12 cellular contexts compared by ENCODE assay signal in genomic region chr1:90402893-90403849, GRCh38.
DNase-seq lines count a peak whose midpoint lies in the region; FAIRE-seq and TF ChIP-seq lines count a peak whose summit lies in the region.
"Had no signal": no experiment of that assay in that cellular context is flagged by ENCODE, and none has a peak within 500 bp of the region (broad histone marks: within the 10 kb centered on the region; RNA-seq: fewer than 3 reads in every experiment).

No MANE protein-coding gene starts in this region.

- no peak overlapping the region for H3K27ac Mint-ChIP-seq in activated CD4-positive, alpha-beta T cell treated with anti-CD3 and anti-CD28 coated beads, Interleukin-2, amount 10 ng/mL, durations not matched to agents 24 days and 14 days
- no peak overlapping the region for H3K27ac Mint-ChIP-seq in CD14-positive monocyte
- H3K27ac Mint-ChIP-seq: dendritic cell treated with granulocyte-macrophage colony-stimulating factor and Interleukin-4, amounts not matched to agents 40 ng/mL and 50 ng/mL, for 4 days; T-helper 1 cell treated with Interleukin-12 subunit alpha and Interleukin-12 subunit beta and Interleukin-4 antibody, amounts not matched to agents 30 μg/mL and 1 μg/mL, for 36 hours had no signal

- intact Hi-C loops in activated CD4-positive, alpha-beta T cell treated with anti-CD3 and anti-CD28 coated beads, Interleukin-2, amount 10 ng/mL, durations not matched to agents 24 days and 14 days (cut with micrococcal nuclease) = no loop called here
- intact Hi-C loops in CD14-positive monocyte (cut with micrococcal nuclease) = no loop called here

- peak; percentile 66 for FAIRE-seq in urothelium cell line (lab: Jason Lieb, UNC)
- FAIRE-seq: D721Med had no signal

- in situ Hi-C loops in SK-MEL-5 (cut with HindIII; ENCODE audit: low pct_unique_long_range_greater_than_20kb, low sequenced_read_pairs) = no loop called here

- TF ChIP-seq CTCF in CD14-positive monocyte (IDR thresholded peaks at IDR 0.05) = no peak

- no peaks in the 10 kb centered on the region for H3K36me3 Mint-ChIP-seq in activated CD4-positive, alpha-beta T cell treated with anti-CD3 and anti-CD28 coated beads, Interleukin-2, amount 10 ng/mL, durations not matched to agents 24 days and 14 days (ENCODE audit: low read depth)
- no peaks in the 10 kb centered on the region for H3K36me3 Mint-ChIP-seq in CD14-positive monocyte

- H3K4me3 Mint-ChIP-seq in activated CD4-positive, alpha-beta T cell treated with anti-CD3 and anti-CD28 coated beads, Interleukin-2, amount 10 ng/mL, durations not matched to agents 24 days and 14 days = no peak overlapping the region
- no peak overlapping the region for H3K4me3 Mint-ChIP-seq in CD14-positive monocyte
- H3K4me3 Mint-ChIP-seq: dendritic cell treated with granulocyte-macrophage colony-stimulating factor and Interleukin-4, amounts not matched to agents 40 ng/mL and 50 ng/mL, for 4 days; T-helper 1 cell treated with Interleukin-12 subunit alpha and Interleukin-12 subunit beta and Interleukin-4 antibody, amounts not matched to agents 30 μg/mL and 1 μg/mL, for 36 hours had no signal

- H3K9me3 Mint-ChIP-seq in activated CD4-positive, alpha-beta T cell treated with anti-CD3 and anti-CD28 coated beads, Interleukin-2, amount 10 ng/mL, durations not matched to agents 24 days and 14 days = no peaks in the 10 kb centered on the region
- peaks cover 0 to 7% (median 2%) of the 10 kb centered on the region in 7 donors for H3K9me3 Mint-ChIP-seq in CD14-positive monocyte
- H3K9me3 Mint-ChIP-seq: dendritic cell treated with granulocyte-macrophage colony-stimulating factor and Interleukin-4, amounts not matched to agents 40 ng/mL and 50 ng/mL, for 4 days; T-helper 1 cell treated with Interleukin-12 subunit alpha and Interleukin-12 subunit beta and Interleukin-4 antibody, amounts not matched to agents 30 μg/mL and 1 μg/mL, for 36 hours had no signal

- H3K4me1 Mint-ChIP-seq in activated CD4-positive, alpha-beta T cell treated with anti-CD3 and anti-CD28 coated beads, Interleukin-2, amount 10 ng/mL, durations not matched to agents 24 days and 14 days = no peaks in the 10 kb centered on the region
- H3K4me1 Mint-ChIP-seq in CD14-positive monocyte = no peaks in the 10 kb centered on the region

- peak; percentile 38 for DNase-seq in activated CD4-positive, alpha-beta T cell treated with anti-CD3 and anti-CD28 coated beads, Interleukin-2, amount 10 ng/mL, durations not matched to agents 24 days and 14 days
- no peak for DNase-seq in activated CD4-positive, alpha-beta T cell treated with anti-CD3 and anti-CD28 coated beads, Interleukin-2, amount 50 U/mL, for 1 hour
- DNase-seq in SK-MEL-5 (ENCODE audit: low read depth, low spot score) (peak; percentile 96), foreskin melanocyte (peak; percentile 94), urothelium cell line (ENCODE audit: low spot score) (peak; percentile 86), activated T-cell treated with anti-CD3 and anti-CD28 coated beads for 4 hours (no peak), MV-4-11 (lab: John Stamatoyannopoulos, UW) (no peak), CD14-positive monocyte (ENCODE audit: low spot score) (no peak)
- DNase-seq: stimulated activated CD4-positive, alpha-beta T cell treated with anti-CD3 and anti-CD28 coated beads, Interleukin-2, amount 100 ng/mL, for 24 hours had no signal

- no peaks in the 10 kb centered on the region for H3K27me3 Mint-ChIP-seq in activated CD4-positive, alpha-beta T cell treated with anti-CD3 and anti-CD28 coated beads, Interleukin-2, amount 10 ng/mL, durations not matched to agents 24 days and 14 days
- peaks cover 0 to 2% (median 0%) of the 10 kb centered on the region in 3 donors for H3K27me3 Mint-ChIP-seq in CD14-positive monocyte (ENCODE audit: low read depth in 3 of 3)

Comparison
In these comparisons a context has a peak if more than half of its experiments do, and no peak if none do; other contexts are left out.
1. DNase-seq: peak in activated CD4-positive, alpha-beta T cell treated with anti-CD3 and anti-CD28 coated beads, Interleukin-2, amount 10 ng/mL, durations not matched to agents 24 days and 14 days (single experiment), SK-MEL-5 (single experiment), foreskin melanocyte (single experiment) and urothelium cell line (single experiment); none in activated CD4-positive, alpha-beta T cell treated with anti-CD3 and anti-CD28 coated beads, Interleukin-2, amount 50 U/mL, for 1 hour (single experiment), activated T-cell treated with anti-CD3 and anti-CD28 coated beads for 4 hours (single experiment), MV-4-11 (single experiment) and CD14-positive monocyte (single experiment).